ENCODE assay signal across 2 cellular contexts in genomic region chr20:603116-603640, GRCh38.
A peak's percentile ranks its signal among the peaks of the same experiment; 100 is the strongest.
TF ChIP-seq lines count a peak whose summit lies in the region.

No MANE protein-coding gene starts in this region.

TF ChIP-seq in HEK293, 187 proteins besides CTCF, POLR2A, EP300 and RAD21:
- TF ChIP-seq GLIS1 (tag by site-specific recombination; IDR thresholded peaks at IDR 0.05) (peak; percentile 45; the same call in 1 of the 2 replicates), ZSCAN30 (tag by site-specific recombination; IDR thresholded peaks at IDR 0.05) (no peak), SCRT2 (tag by site-specific recombination; IDR thresholded peaks at IDR 0.05) (peak; percentile 33; the same call in 1 of the 2 replicates)

TF ChIP-seq in K562, 482 proteins besides CTCF, POLR2A, EP300 and RAD21:
- TF ChIP-seq COPS2 (conservative IDR thresholded peaks at IDR 0.05) (no peak), TCF7 (IDR thresholded peaks at IDR 0.05; ENCODE audit: borderline replicate concordance) (no peak), ESRRB (CRISPR knock-in tag; IDR thresholded peaks at IDR 0.05; ENCODE audit: borderline replicate concordance) (no peak), CREM (IDR thresholded peaks at IDR 0.05; ENCODE audit: low read depth) (no peak), STAT5A (IDR thresholded peaks at IDR 0.05; ENCODE audit: borderline replicate concordance, low read length) (no peak), RBM22 (IDR thresholded peaks at IDR 0.05; ENCODE audit: low read depth, low read length, poor library complexity, severe bottlenecking) (no peak), ZNF41 (CRISPR knock-in tag; conservative IDR thresholded peaks at IDR 0.05) (no peak), CBX8 (IDR thresholded peaks at IDR 0.05; ENCODE audit: borderline replicate concordance, extremely low read depth, low read depth, low read length, poor library complexity, severe bottlenecking) (no peak), GATA2 (CRISPR knock-in tag; IDR thresholded peaks at IDR 0.05) (no peak), L3MBTL2 (IDR thresholded peaks at IDR 0.05) (0 out of 2 replicates have a peak, but pooled peaks have one; percentile 21), CGGBP1 (CRISPR knock-in tag; IDR thresholded peaks at IDR 0.05) (no peak)
- TF ChIP-seq, protein P1, sequence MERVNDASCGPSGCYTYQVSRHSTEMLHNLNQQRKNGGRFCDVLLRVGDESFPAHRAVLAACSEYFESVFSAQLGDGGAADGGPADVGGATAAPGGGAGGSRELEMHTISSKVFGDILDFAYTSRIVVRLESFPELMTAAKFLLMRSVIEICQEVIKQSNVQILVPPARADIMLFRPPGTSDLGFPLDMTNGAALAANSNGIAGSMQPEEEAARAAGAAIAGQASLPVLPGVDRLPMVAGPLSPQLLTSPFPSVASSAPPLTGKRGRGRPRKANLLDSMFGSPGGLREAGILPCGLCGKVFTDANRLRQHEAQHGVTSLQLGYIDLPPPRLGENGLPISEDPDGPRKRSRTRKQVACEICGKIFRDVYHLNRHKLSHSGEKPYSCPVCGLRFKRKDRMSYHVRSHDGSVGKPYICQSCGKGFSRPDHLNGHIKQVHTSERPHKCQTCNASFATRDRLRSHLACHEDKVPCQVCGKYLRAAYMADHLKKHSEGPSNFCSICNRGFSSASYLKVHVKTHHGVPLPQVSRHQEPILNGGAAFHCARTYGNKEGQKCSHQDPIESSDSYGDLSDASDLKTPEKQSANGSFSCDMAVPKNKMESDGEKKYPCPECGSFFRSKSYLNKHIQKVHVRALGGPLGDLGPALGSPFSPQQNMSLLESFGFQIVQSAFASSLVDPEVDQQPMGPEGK (CRISPR knock-in tag; IDR thresholded peaks at IDR 0.05; ENCODE audit: borderline replicate concordance), result no peak
- TF ChIP-seq, protein P2, sequence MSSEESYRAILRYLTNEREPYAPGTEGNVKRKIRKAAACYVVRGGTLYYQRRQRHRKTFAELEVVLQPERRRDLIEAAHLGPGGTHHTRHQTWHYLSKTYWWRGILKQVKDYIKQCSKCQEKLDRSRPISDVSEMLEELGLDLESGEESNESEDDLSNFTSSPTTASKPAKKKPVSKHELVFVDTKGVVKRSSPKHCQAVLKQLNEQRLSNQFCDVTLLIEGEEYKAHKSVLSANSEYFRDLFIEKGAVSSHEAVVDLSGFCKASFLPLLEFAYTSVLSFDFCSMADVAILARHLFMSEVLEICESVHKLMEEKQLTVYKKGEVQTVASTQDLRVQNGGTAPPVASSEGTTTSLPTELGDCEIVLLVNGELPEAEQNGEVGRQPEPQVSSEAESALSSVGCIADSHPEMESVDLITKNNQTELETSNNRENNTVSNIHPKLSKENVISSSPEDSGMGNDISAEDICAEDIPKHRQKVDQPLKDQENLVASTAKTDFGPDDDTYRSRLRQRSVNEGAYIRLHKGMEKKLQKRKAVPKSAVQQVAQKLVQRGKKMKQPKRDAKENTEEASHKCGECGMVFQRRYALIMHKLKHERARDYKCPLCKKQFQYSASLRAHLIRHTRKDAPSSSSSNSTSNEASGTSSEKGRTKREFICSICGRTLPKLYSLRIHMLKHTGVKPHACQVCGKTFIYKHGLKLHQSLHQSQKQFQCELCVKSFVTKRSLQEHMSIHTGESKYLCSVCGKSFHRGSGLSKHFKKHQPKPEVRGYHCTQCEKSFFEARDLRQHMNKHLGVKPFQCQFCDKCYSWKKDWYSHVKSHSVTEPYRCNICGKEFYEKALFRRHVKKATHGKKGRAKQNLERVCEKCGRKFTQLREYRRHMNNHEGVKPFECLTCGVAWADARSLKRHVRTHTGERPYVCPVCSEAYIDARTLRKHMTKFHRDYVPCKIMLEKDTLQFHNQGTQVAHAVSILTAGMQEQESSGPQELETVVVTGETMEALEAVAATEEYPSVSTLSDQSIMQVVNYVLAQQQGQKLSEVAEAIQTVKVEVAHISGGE (CRISPR knock-in tag; IDR thresholded peaks at IDR 0.05), result no peak
- TF ChIP-seq, protein P3, sequence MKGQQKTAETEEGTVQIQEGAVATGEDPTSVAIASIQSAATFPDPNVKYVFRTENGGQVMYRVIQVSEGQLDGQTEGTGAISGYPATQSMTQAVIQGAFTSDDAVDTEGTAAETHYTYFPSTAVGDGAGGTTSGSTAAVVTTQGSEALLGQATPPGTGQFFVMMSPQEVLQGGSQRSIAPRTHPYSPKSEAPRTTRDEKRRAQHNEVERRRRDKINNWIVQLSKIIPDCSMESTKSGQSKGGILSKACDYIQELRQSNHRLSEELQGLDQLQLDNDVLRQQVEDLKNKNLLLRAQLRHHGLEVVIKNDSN (CRISPR knock-in tag; IDR thresholded peaks at IDR 0.05), result 0 out of 2 replicates have a peak, but pooled peaks have one; percentile 27
